In genomic region chr3:66405701-66406091, GRCh38 we compare ENCODE assay signal across 9 cellular contexts.
DNase-seq lines count a peak whose midpoint lies in the region; ATAC-seq, FAIRE-seq and TF ChIP-seq lines count a peak whose summit lies in the region.
"Had no signal": no experiment of that assay in that cellular context is flagged by ENCODE, and none has a peak within 500 bp of the region (broad histone marks: within the 10 kb centered on the region; RNA-seq: fewer than 3 reads in every experiment).

No MANE protein-coding gene starts in this region.

- DNase-seq in HK-2 (ENCODE audit: unreplicated experiment) (peak; percentile 24), astrocyte of the hippocampus (ENCODE audit: low read depth, low spot score) (peak; percentile 73), left ventricle myocardium superior (no peak), stomach (no peak), MV-4-11 (lab: John Stamatoyannopoulos, UW) (no peak), DMS79 treated with DMSO at 0.1 percent for 48 hours (lab: John Stamatoyannopoulos, UW) (no peak), GM12891 (ENCODE audit: insufficient read length, low spot score) (no peak)

- WGBS in stomach, 5 donors: 78 to 86% (median 81%) methylated on average over 8 to 11 of the region's 11 CpGs

- peak overlapping the region in 4 of 5 donors; percentile 53 to 83 (median 68) for H3K27ac ChIP-seq in stomach

- H3K27me3 ChIP-seq in stomach: no peaks in the 10 kb centered on the region

- TF ChIP-seq EP300 in stomach (IDR thresholded peaks at IDR 0.05): no peak

- no peak for TF ChIP-seq CTCF in stomach (IDR thresholded peaks at IDR 0.05)

- H3K9me3 ChIP-seq in stomach: no peaks in the 10 kb centered on the region
- H3K9me3 ChIP-seq: HAP-1 had no signal

- peak; percentile 24 for ATAC-seq in left ventricle myocardium superior
- no peak for ATAC-seq in HG03039 (IDR thresholded peaks at IDR 0.05; ENCODE audit: unreplicated experiment)

- peaks cover 47 to 96% (median 85%) of the 10 kb centered on the region in 4 donors for H3K36me3 ChIP-seq in stomach
- H3K36me3 ChIP-seq: HAP-1 had no signal

- H3K4me3 ChIP-seq in stomach: no peak overlapping the region
- H3K4me3 ChIP-seq: HAP-1 had no signal

- intact Hi-C loops in left ventricle myocardium superior (cut with micrococcal nuclease) (loop anchor here (10.0 kb wide), 1 partner anchor 409 kb away; no protein-coding TSS in a partner anchor), stomach (cut with DNase I; ENCODE audit: low total_unique reads) (loop anchor here (5.0 to 10.0 kb wide), 2 partner anchors 99 to 412 kb away; partner anchors contain the start of gene LRIG1)

- no peak for FAIRE-seq in GM12891 (lab: Jason Lieb, UNC)

- TF ChIP-seq POLR2A in stomach (IDR thresholded peaks at IDR 0.05) (no peak), GM12891 (IDR thresholded peaks at IDR 0.05; ENCODE audit: low read depth, low read length) (no peak)

- H3K4me1 ChIP-seq in stomach: peaks cover 53 to 98% (median 75%) of the 10 kb centered on the region in 4 donors

TF ChIP-seq in GM12891, 5 proteins besides CTCF, POLR2A, EP300 and RAD21:
- TF ChIP-seq TAF1 (IDR thresholded peaks at IDR 0.05; ENCODE audit: low read depth, low read length): no peak
- TF ChIP-seq POLR2AphosphoS5 (IDR thresholded peaks at IDR 0.05; ENCODE audit: low read depth, low read length): no peak
- no peak for TF ChIP-seq POU2F2 (IDR thresholded peaks at IDR 0.05; ENCODE audit: low read depth, low read length)
- TF ChIP-seq SPI1 (IDR thresholded peaks at IDR 0.05; ENCODE audit: low read depth, low read length): no peak
- TF ChIP-seq PAX5 (IDR thresholded peaks at IDR 0.05; ENCODE audit: insufficient read depth, low read length, severe bottlenecking): no peak

Comparison
In these comparisons a context has a peak if more than half of its experiments do, and no peak if none do; other contexts are left out.
1. DNase-seq: peak in HK-2 (single experiment) and astrocyte of the hippocampus (single experiment); none in left ventricle myocardium superior (single experiment), stomach (single experiment), MV-4-11 (single experiment), DMS79 treated with DMSO at 0.1 percent for 48 hours (single experiment) and GM12891 (single experiment).